Comparison of ENCODE assay signal across 12 cellular contexts in genomic region chr2:9779572-9780264, GRCh38.
DNase-seq lines count a peak whose midpoint lies in the region; ATAC-seq and TF ChIP-seq lines count a peak whose summit lies in the region.
"Had no signal": no experiment of that assay in that cellular context is flagged by ENCODE, and none has a peak within 500 bp of the region (broad histone marks: within the 10 kb centered on the region; RNA-seq: fewer than 3 reads in every experiment).

No MANE protein-coding gene starts in this region.

- no peak for ATAC-seq in stimulated activated memory B cell treated with anti-CD40 and anti-IgM and Interleukin-4, amounts not matched to agents 10 μg/mL and 1 μg/mL and 100 μg/mL, for 72 hours
- ATAC-seq in HG03095 (IDR thresholded peaks at IDR 0.05; ENCODE audit: unreplicated experiment): no peak
- ATAC-seq in GM19395 (IDR thresholded peaks at IDR 0.05; ENCODE audit: unreplicated experiment): no peak
- ATAC-seq: A549, left lung had no signal

- H3K27ac ChIP-seq in RWPE1 (peak overlapping the region; percentile 54), sigmoid colon (no peak overlapping the region)
- H3K27ac ChIP-seq: A549, epithelial cell of prostate, left lung had no signal

- peaks cover 41% of the 10 kb centered on the region for H3K4me1 Mint-ChIP-seq in activated naive CD8-positive, alpha-beta T cell (ENCODE audit: low read depth)
- peaks cover 25% of the 10 kb centered on the region for H3K4me1 Mint-ChIP-seq in stimulated activated memory B cell treated with anti-CD40 and anti-IgM and Interleukin-4, amounts not matched to agents 10 μg/mL and 1 μg/mL and 100 μg/mL, for 72 hours

- no peaks in the 10 kb centered on the region for H3K9me3 ChIP-seq in sigmoid colon
- H3K9me3 ChIP-seq: A549, left lung had no signal

- H3K27me3 Mint-ChIP-seq in activated naive CD8-positive, alpha-beta T cell: no peaks in the 10 kb centered on the region
- H3K27me3 Mint-ChIP-seq in stimulated activated memory B cell treated with anti-CD40 and anti-IgM and Interleukin-4, amounts not matched to agents 10 μg/mL and 1 μg/mL and 100 μg/mL, for 72 hours: peaks cover 6% of the 10 kb centered on the region

- no peaks in the 10 kb centered on the region for H3K36me3 ChIP-seq in sigmoid colon
- H3K36me3 ChIP-seq: left lung had no signal

- H3K4me3 ChIP-seq in sigmoid colon: no peak overlapping the region
- H3K4me3 ChIP-seq: A549, left lung had no signal

- no peaks in the 10 kb centered on the region for H3K36me3 Mint-ChIP-seq in activated naive CD8-positive, alpha-beta T cell
- no peaks in the 10 kb centered on the region for H3K36me3 Mint-ChIP-seq in stimulated activated memory B cell treated with anti-CD40 and anti-IgM and Interleukin-4, amounts not matched to agents 10 μg/mL and 1 μg/mL and 100 μg/mL, for 72 hours

- H3K27me3 ChIP-seq in sigmoid colon: no peaks in the 10 kb centered on the region
- H3K27me3 ChIP-seq: left lung had no signal

- no peaks in the 10 kb centered on the region for H3K9me3 Mint-ChIP-seq in activated naive CD8-positive, alpha-beta T cell (ENCODE audit: low read depth)
- H3K9me3 Mint-ChIP-seq in stimulated activated memory B cell treated with anti-CD40 and anti-IgM and Interleukin-4, amounts not matched to agents 10 μg/mL and 1 μg/mL and 100 μg/mL, for 72 hours: no peaks in the 10 kb centered on the region

- TF ChIP-seq CTCF in RWPE1 (conservative IDR thresholded peaks at IDR 0.05; ENCODE audit: low read depth): no peak
- TF ChIP-seq CTCF in sigmoid colon (IDR thresholded peaks at IDR 0.05): no peak

- DNase-seq in activated T-cell treated with anti-CD3 and anti-CD28 coated beads for 1 hour (ENCODE audit: low read depth) (peak; percentile 27), activated T-cell treated with anti-CD3 and anti-CD28 coated beads for 4 hours (no peak), RWPE1 (ENCODE audit: low spot score) (no peak), sigmoid colon (no peak)
- DNase-seq: left lung, substantia nigra had no signal

- H3K4me1 ChIP-seq in sigmoid colon: peaks cover 0 to 4% (median 0%) of the 10 kb centered on the region in 4 donors

- no peak for TF ChIP-seq EP300 in sigmoid colon (IDR thresholded peaks at IDR 0.05)

- H3K4me3 Mint-ChIP-seq in activated naive CD8-positive, alpha-beta T cell: peak overlapping the region; percentile 63
- H3K4me3 Mint-ChIP-seq in stimulated activated memory B cell treated with anti-CD40 and anti-IgM and Interleukin-4, amounts not matched to agents 10 μg/mL and 1 μg/mL and 100 μg/mL, for 72 hours: no peak overlapping the region

- peak overlapping the region; percentile 87 for H3K27ac Mint-ChIP-seq in activated naive CD8-positive, alpha-beta T cell
- H3K27ac Mint-ChIP-seq in stimulated activated memory B cell treated with anti-CD40 and anti-IgM and Interleukin-4, amounts not matched to agents 10 μg/mL and 1 μg/mL and 100 μg/mL, for 72 hours: peak overlapping the region; percentile 23

- TF ChIP-seq POLR2A in sigmoid colon (IDR thresholded peaks at IDR 0.05): no peak

- WGBS in sigmoid colon, 2 donors: 70 to 84% methylated on average over 14 of the region's 14 CpGs

- intact Hi-C loops in sigmoid colon (cut with DNase I): no loop called here

- CTCF ChIA-PET in RWPE1 (lab: Yijun Ruan, JAX): no interaction called here

- POLR2A ChIA-PET in RWPE1 (lab: Yijun Ruan, JAX; ENCODE audit: low non-redundant PET): no interaction called here
